8 cellular contexts compared by ENCODE assay signal in the genomic region with DNA sequence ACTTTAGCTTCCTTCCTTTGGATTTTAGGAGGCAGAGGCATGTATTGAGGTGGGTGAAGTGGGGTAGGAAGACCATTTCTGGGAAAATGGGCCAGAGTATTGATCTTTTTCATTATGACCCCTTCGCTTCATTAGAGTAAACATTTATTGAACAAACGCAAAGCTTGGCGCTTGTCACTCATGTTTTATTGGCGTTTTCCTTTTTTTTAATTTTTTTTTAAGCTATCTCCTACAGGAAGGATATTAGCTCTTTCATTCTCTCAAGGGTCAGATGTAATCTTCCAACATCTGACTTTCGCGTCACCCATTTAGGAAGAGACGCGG. TPM values are rescaled to one million over a fixed set of nuclear protein-coding genes. Genes with fewer than 3 reads are reported as not detected.
DNase-seq lines count a peak whose midpoint lies in the region; ATAC-seq and TF ChIP-seq lines count a peak whose summit lies in the region.

No MANE protein-coding gene starts in this region.

- H3K9me3 ChIP-seq in HCT116 (ENCODE audit: control insufficient read depth in 1 of 2, insufficient read depth in 1 of 2, low read depth in 1 of 2, low read length in 2 of 2) (no peaks in the 10 kb centered on the region), right cardiac atrium (ENCODE audit: control insufficient read depth, low read length) (peaks cover 2% of the 10 kb centered on the region), smooth muscle cell (replicated peaks; ENCODE audit: low read depth) (no peaks in the 10 kb centered on the region)

- ATAC-seq in HCT116 (no peak), activated B cell treated with CpG ODN at 0.5 μM for 24 hours (ENCODE audit: low read depth) (no peak), right cardiac atrium (no peak), HG02938 (IDR thresholded peaks at IDR 0.05; ENCODE audit: unreplicated experiment) (no peak), HG03571 (IDR thresholded peaks at IDR 0.05; ENCODE audit: unreplicated experiment) (no peak)

- H3K4me1 ChIP-seq in HCT116 (ENCODE audit: control insufficient read depth in 1 of 2, insufficient read depth in 2 of 2, low read length in 2 of 2), result peaks cover 8 to 16% of the 10 kb centered on the region in 2 experiments; a peak in 3 of 4 replicates
- peaks cover 2% of the 10 kb centered on the region for H3K4me1 ChIP-seq in right cardiac atrium (ENCODE audit: control insufficient read depth, insufficient read depth, low read length)
- peaks cover 10% of the 10 kb centered on the region for H3K4me1 ChIP-seq in smooth muscle cell (ENCODE audit: low read depth)

- H2AFZ ChIP-seq in HCT116 (ENCODE audit: low read depth, low read length, poor library complexity, severe bottlenecking) (peak overlapping the region; percentile 79), smooth muscle cell (ENCODE audit: low read depth) (peak overlapping the region; percentile 88)

- POLR2A ChIA-PET in HCT116 (lab: Charles Lee) (interaction anchor here (0.6 kb wide), 1 partner anchor 21 kb away, joined by 3 read pairs; no protein-coding TSS in a partner anchor), activated B cell treated with CpG ODN at 0.5 μM for 24 hours (lab: Charles Lee) (interaction anchor here (0.5 to 4.9 kb wide), 6 partner anchors 9 to 142 kb away, joined by 4 to 44 read pairs (median 26); a partner anchor contains a TSS)

- H3K27me3 Mint-ChIP-seq in activated B cell treated with CpG ODN at 0.5 μM for 24 hours, result no peaks in the 10 kb centered on the region

- H3K36me3 ChIP-seq in HCT116 (ENCODE audit: control insufficient read depth in 1 of 2, insufficient read depth in 2 of 2, low read length in 2 of 2) (peaks cover 8 to 18% of the 10 kb centered on the region in 2 experiments; a peak in 2 of 4 replicates), smooth muscle cell (ENCODE audit: low read depth) (no peaks in the 10 kb centered on the region)

- H3K4me2 ChIP-seq in HCT116 (ENCODE audit: low read length) (peak overlapping the region; percentile 68), smooth muscle cell (peak overlapping the region; percentile 91)

- H4K20me1 ChIP-seq in HCT116 (ENCODE audit: insufficient read depth), result peaks cover 9% of the 10 kb centered on the region
- H4K20me1 ChIP-seq in smooth muscle cell (ENCODE audit: low read depth), result peaks cover 42% of the 10 kb centered on the region

- CTCF ChIA-PET in HCT116 (lab: Charles Lee), result no interaction called here
- CTCF ChIA-PET in activated B cell treated with CpG ODN at 0.5 μM for 24 hours (lab: Charles Lee), result interaction anchor here (0.7 to 1.3 kb wide), 2 partner anchors 94 to 96 kb away, joined by 3 to 5 read pairs; no protein-coding TSS in a partner anchor

- peaks cover 20% of the 10 kb centered on the region for H3F3A ChIP-seq in smooth muscle cell (ENCODE audit: low read depth)

- 30% methylated on average over 8 of the region's 8 CpGs for WGBS in right cardiac atrium
- 17% methylated on average over 8 of the region's 8 CpGs for WGBS in smooth muscle cell (ENCODE audit: low lambda C conversion rate)

- no peak for TF ChIP-seq RAD21 in HCT116 (IDR thresholded peaks at IDR 0.05; ENCODE audit: low read depth)

- TF ChIP-seq POLR2A in HCT116 (IDR thresholded peaks at IDR 0.05; ENCODE audit: borderline replicate concordance, extremely low read depth, insufficient read depth, insufficient read length), result no peak

- H3K79me2 ChIP-seq in HCT116 (ENCODE audit: insufficient read depth, low read length) (peaks cover 47% of the 10 kb centered on the region), smooth muscle cell (ENCODE audit: low read depth) (peaks cover 47% of the 10 kb centered on the region)

- no TSS peak for BruUV-seq in HCT116 (replicated peaks; lab: Mats Ljungman, UMichigan)

- H3K9me2 ChIP-seq in HCT116 (ENCODE audit: insufficient read depth), result no peaks in the 10 kb centered on the region

- no peaks in the 10 kb centered on the region for H3K9me3 Mint-ChIP-seq in activated B cell treated with CpG ODN at 0.5 μM for 24 hours

- H3K4me3 Mint-ChIP-seq in activated B cell treated with CpG ODN at 0.5 μM for 24 hours, result peak overlapping the region; percentile 91

- RAD21 ChIA-PET in HCT116 (lab: Charles Lee; ENCODE audit: low non-redundant PET in 1 of 2, low total read pairs in 2 of 2, uncharacterized antibody in 2 of 2, unreplicated experiment in 2 of 2), result no interaction called here

- peak overlapping the region; percentile 95 for H3K27ac Mint-ChIP-seq in activated B cell treated with CpG ODN at 0.5 μM for 24 hours

- peak overlapping the region; percentile 96 for H3K9ac ChIP-seq in HCT116 (ENCODE audit: low read length)
- peak overlapping the region; percentile 99 for H3K9ac ChIP-seq in smooth muscle cell (ENCODE audit: low read depth)

- peaks cover 87% of the 10 kb centered on the region for H3K4me1 Mint-ChIP-seq in activated B cell treated with CpG ODN at 0.5 μM for 24 hours

- DNase-seq in HCT116 (ENCODE audit: low read depth, low spot score) (no peak), activated B cell treated with CpG ODN at 0.5 μM for 24 hours (no peak), right cardiac atrium (no peak), smooth muscle cell (lab: John Stamatoyannopoulos, UW; ENCODE audit: unreplicated experiment) (no peak), SIG-M5 treated with dmso at 0.1 percent for 504 hours (lab: John Stamatoyannopoulos, UW; ENCODE audit: unreplicated experiment) (no peak), AG20443 (ENCODE audit: low spot score) (no peak)

- H3K27ac ChIP-seq in HCT116 (ENCODE audit: low read depth, low read length), result no peak overlapping the region
- H3K27ac ChIP-seq in right cardiac atrium (ENCODE audit: low read length), result no peak overlapping the region
- H3K27ac ChIP-seq in smooth muscle cell (ENCODE audit: low read depth), result peak overlapping the region; percentile 99

- H3K4me3 ChIP-seq in HCT116 (replicated peaks in 1 of 2; ENCODE audit: low read depth in 1 of 2, low read length in 2 of 2) (peak overlapping the region; percentile 92), right cardiac atrium (ENCODE audit: low read length) (peak overlapping the region; percentile 96), smooth muscle cell (peak overlapping the region; percentile 92)

- H3K27me3 ChIP-seq in HCT116 (ENCODE audit: insufficient read depth, low read length), result no peaks in the 10 kb centered on the region
- no peaks in the 10 kb centered on the region for H3K27me3 ChIP-seq in right cardiac atrium (ENCODE audit: control insufficient read depth, insufficient read depth)
- H3K27me3 ChIP-seq in smooth muscle cell (ENCODE audit: low read depth), result no peaks in the 10 kb centered on the region

- H3K36me3 Mint-ChIP-seq in activated B cell treated with CpG ODN at 0.5 μM for 24 hours (ENCODE audit: low read depth), result peaks cover 22% of the 10 kb centered on the region

- intact Hi-C loops in HCT116 (cut with micrococcal nuclease), result no loop called here
- intact Hi-C loops in activated B cell treated with CpG ODN at 0.5 μM for 24 hours (cut with micrococcal nuclease), result loop anchor here (1.0 to 5.0 kb wide), 7 partner anchors 54 to 1422 kb away; a partner anchor contains a TSS
- intact Hi-C loops in right cardiac atrium (cut with DNase I), result loop anchor here in 3 of 4 donors (5.0 to 10.0 kb wide), 2 partner anchors 90 to 93 kb away; no protein-coding TSS in a partner anchor

- TF ChIP-seq CTCF in HCT116 (IDR thresholded peaks at IDR 0.05 in 2 of 3, conservative IDR thresholded peaks at IDR 0.05 in 1 of 3; ENCODE audit: borderline replicate concordance in 1 of 3, insufficient read depth in 1 of 3, low read depth in 2 of 3, low read length in 2 of 3) (no peak), activated B cell treated with CpG ODN at 0.5 μM for 24 hours (IDR thresholded peaks at IDR 0.05) (no peak), smooth muscle cell (IDR thresholded peaks at IDR 0.05; ENCODE audit: borderline replicate concordance, insufficient read depth, poor library complexity, severe bottlenecking) (no peak)

TF ChIP-seq in HCT116, 20 proteins besides CTCF, POLR2A, EP300 and RAD21 (continues in another document):
- no peak for TF ChIP-seq CBX3 (IDR thresholded peaks at IDR 0.05; ENCODE audit: low read depth)
- no peak for TF ChIP-seq FOSL1 (IDR thresholded peaks at IDR 0.05; ENCODE audit: low read depth)
- TF ChIP-seq TCF7L2 (IDR thresholded peaks at IDR 0.05; ENCODE audit: borderline replicate concordance, extremely low read depth, insufficient read depth, insufficient read length), result no peak
- TF ChIP-seq EZH2 (IDR thresholded peaks at IDR 0.05), result no peak
- TF ChIP-seq POLR2AphosphoS5 (IDR thresholded peaks at IDR 0.05; ENCODE audit: low read depth, low read length), result no peak
- no peak for TF ChIP-seq CEBPB (IDR thresholded peaks at IDR 0.05; ENCODE audit: low read depth)
- no peak for TF ChIP-seq ZNF274 (IDR thresholded peaks at IDR 0.05; ENCODE audit: low read depth, low read length)
- TF ChIP-seq, protein P1, sequence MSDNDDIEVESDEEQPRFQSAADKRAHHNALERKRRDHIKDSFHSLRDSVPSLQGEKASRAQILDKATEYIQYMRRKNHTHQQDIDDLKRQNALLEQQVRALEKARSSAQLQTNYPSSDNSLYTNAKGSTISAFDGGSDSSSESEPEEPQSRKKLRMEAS (IDR thresholded peaks at IDR 0.05), result no peak
- TF ChIP-seq, protein P2, sequence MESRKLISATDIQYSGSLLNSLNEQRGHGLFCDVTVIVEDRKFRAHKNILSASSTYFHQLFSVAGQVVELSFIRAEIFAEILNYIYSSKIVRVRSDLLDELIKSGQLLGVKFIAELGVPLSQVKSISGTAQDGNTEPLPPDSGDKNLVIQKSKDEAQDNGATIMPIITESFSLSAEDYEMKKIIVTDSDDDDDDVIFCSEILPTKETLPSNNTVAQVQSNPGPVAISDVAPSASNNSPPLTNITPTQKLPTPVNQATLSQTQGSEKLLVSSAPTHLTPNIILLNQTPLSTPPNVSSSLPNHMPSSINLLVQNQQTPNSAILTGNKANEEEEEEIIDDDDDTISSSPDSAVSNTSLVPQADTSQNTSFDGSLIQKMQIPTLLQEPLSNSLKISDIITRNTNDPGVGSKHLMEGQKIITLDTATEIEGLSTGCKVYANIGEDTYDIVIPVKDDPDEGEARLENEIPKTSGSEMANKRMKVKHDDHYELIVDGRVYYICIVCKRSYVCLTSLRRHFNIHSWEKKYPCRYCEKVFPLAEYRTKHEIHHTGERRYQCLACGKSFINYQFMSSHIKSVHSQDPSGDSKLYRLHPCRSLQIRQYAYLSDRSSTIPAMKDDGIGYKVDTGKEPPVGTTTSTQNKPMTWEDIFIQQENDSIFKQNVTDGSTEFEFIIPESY (IDR thresholded peaks at IDR 0.05; ENCODE audit: extremely low read depth, insufficient replicate concordance, low read length), result no peak

RNA-seq across cellular contexts. Expression of a gene that starts 0.3 kb away (rescaled TPM):
- total RNA-seq in HCT116 (2021; ENCODE audit: unreplicated experiment), result 216 TPM
- polyA plus RNA-seq in HCT116 (2012), result 51.1 and 99.3 TPM in 2 replicates
- total RNA-seq in activated B cell treated with CpG ODN at 0.5 μM for 24 hours, result 213 and 237 TPM in 2 replicates
- 100 to 1,000 TPM; 209 to 237 (median 223) TPM for total RNA-seq in right cardiac atrium
- polyA plus RNA-seq in right cardiac atrium, result 201 TPM
- total RNA-seq in smooth muscle cell, result 321 and 333 TPM in 2 replicates
- 394 and 466 TPM in 2 replicates for polyA plus RNA-seq in smooth muscle cell
